3 cellular contexts compared by ENCODE assay signal in the genomic region with DNA sequence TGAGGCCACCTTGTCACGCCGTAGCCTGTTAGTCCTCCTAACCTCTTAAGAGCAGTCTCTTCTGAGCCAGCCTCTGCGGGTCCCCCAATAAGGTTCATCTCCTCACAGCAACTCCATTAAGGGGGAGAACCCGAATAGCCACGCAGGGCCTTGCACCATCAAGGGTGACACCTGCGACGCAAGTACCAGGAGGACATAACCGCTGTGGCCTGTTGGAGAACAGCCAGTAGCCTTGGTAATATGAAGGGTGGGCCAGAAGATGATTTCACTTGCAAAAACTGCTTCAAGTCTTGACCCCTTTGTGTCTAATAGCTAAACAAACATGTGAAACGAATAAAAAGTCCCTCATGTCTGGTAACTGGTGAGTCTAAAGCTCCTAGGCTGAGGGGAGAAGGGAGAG.
TF ChIP-seq lines count a peak whose summit lies in the region.

No MANE protein-coding gene starts in this region.

TF ChIP-seq in A549, 52 proteins besides CTCF, POLR2A, EP300 and RAD21:
- TF ChIP-seq ZC3H11A (IDR thresholded peaks at IDR 0.05), result 0 out of 2 replicates have a peak, but pooled peaks have one; percentile 0
- TF ChIP-seq, protein P1, sequence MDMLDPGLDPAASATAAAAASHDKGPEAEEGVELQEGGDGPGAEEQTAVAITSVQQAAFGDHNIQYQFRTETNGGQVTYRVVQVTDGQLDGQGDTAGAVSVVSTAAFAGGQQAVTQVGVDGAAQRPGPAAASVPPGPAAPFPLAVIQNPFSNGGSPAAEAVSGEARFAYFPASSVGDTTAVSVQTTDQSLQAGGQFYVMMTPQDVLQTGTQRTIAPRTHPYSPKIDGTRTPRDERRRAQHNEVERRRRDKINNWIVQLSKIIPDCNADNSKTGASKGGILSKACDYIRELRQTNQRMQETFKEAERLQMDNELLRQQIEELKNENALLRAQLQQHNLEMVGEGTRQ (IDR thresholded peaks at IDR 0.05), result no peak
- TF ChIP-seq, protein P2, sequence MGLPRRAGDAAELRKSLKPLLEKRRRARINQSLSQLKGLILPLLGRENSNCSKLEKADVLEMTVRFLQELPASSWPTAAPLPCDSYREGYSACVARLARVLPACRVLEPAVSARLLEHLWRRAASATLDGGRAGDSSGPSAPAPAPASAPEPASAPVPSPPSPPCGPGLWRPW (IDR thresholded peaks at IDR 0.05), result no peak

TF ChIP-seq in GM23338, 12 proteins besides CTCF, POLR2A, EP300 and RAD21:
- no peak for TF ChIP-seq EZH2 (IDR thresholded peaks at IDR 0.05; ENCODE audit: low read depth, unreplicated experiment)

TF ChIP-seq in GM12878, 131 proteins besides CTCF, POLR2A, EP300 and RAD21:
- TF ChIP-seq, protein P3, sequence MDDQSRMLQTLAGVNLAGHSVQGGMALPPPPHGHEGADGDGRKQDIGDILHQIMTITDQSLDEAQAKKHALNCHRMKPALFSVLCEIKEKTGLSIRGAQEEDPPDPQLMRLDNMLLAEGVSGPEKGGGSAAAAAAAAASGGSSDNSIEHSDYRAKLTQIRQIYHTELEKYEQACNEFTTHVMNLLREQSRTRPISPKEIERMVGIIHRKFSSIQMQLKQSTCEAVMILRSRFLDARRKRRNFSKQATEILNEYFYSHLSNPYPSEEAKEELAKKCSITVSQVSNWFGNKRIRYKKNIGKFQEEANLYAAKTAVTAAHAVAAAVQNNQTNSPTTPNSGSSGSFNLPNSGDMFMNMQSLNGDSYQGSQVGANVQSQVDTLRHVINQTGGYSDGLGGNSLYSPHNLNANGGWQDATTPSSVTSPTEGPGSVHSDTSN (IDR thresholded peaks at IDR 0.05; ENCODE audit: insufficient replicate concordance, low read depth, low read length), result no peak
- TF ChIP-seq IRF4 (IDR thresholded peaks at IDR 0.05; ENCODE audit: low read depth, low read length), result no peak
- TF ChIP-seq RCOR1 (conservative IDR thresholded peaks at IDR 0.05; ENCODE audit: low read depth, low read length), result no peak
- no peak for TF ChIP-seq RFX5 (IDR thresholded peaks at IDR 0.05; ENCODE audit: low read depth, low read length)
- TF ChIP-seq, protein P4, sequence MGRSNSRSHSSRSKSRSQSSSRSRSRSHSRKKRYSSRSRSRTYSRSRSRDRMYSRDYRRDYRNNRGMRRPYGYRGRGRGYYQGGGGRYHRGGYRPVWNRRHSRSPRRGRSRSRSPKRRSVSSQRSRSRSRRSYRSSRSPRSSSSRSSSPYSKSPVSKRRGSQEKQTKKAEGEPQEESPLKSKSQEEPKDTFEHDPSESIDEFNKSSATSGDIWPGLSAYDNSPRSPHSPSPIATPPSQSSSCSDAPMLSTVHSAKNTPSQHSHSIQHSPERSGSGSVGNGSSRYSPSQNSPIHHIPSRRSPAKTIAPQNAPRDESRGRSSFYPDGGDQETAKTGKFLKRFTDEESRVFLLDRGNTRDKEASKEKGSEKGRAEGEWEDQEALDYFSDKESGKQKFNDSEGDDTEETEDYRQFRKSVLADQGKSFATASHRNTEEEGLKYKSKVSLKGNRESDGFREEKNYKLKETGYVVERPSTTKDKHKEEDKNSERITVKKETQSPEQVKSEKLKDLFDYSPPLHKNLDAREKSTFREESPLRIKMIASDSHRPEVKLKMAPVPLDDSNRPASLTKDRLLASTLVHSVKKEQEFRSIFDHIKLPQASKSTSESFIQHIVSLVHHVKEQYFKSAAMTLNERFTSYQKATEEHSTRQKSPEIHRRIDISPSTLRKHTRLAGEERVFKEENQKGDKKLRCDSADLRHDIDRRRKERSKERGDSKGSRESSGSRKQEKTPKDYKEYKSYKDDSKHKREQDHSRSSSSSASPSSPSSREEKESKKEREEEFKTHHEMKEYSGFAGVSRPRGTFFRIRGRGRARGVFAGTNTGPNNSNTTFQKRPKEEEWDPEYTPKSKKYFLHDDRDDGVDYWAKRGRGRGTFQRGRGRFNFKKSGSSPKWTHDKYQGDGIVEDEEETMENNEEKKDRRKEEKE (IDR thresholded peaks at IDR 0.05), result no peak
- TF ChIP-seq RAD51 (IDR thresholded peaks at IDR 0.05), result no peak
- no peak for TF ChIP-seq CBFB (IDR thresholded peaks at IDR 0.05; ENCODE audit: low read depth)
- TF ChIP-seq JUNB (IDR thresholded peaks at IDR 0.05), result no peak
- TF ChIP-seq CREM (IDR thresholded peaks at IDR 0.05; ENCODE audit: low read depth), result no peak
- no peak for TF ChIP-seq MTA3 (IDR thresholded peaks at IDR 0.05; ENCODE audit: borderline replicate concordance, low read length)
- no peak for TF ChIP-seq SIN3A (IDR thresholded peaks at IDR 0.05; ENCODE audit: low read depth, low read length)
- no peak for TF ChIP-seq ZNF217 (IDR thresholded peaks at IDR 0.05)
- no peak for TF ChIP-seq FOXM1 (IDR thresholded peaks at IDR 0.05; ENCODE audit: low read depth, low read length)
